Comparison of ENCODE assay signal across 9 cellular contexts in genomic region chr3:46883252-46884185, GRCh38. TPM values are rescaled to one million over a fixed set of nuclear protein-coding genes. Genes with fewer than 3 reads are reported as not detected.
A peak's percentile ranks its signal among the peaks of the same experiment; 100 is the strongest.
DNase-seq lines count a peak whose midpoint lies in the region; ATAC-seq and TF ChIP-seq lines count a peak whose summit lies in the region.
"Had no signal": no experiment of that assay in that cellular context is flagged by ENCODE, and none has a peak within 500 bp of the region (broad histone marks: within the 10 kb centered on the region; RNA-seq: fewer than 3 reads in every experiment).

No MANE protein-coding gene starts in this region.

- DNase-seq in GM10266 (ENCODE audit: extremely low spot score) (peak; percentile 69), foreskin keratinocyte (no peak), prostate gland (ENCODE audit: low spot score) (no peak), middle frontal gyrus (ENCODE audit: extremely low spot score, low spot score) (no peak), NCI-H446 (lab: John Stamatoyannopoulos, UW) (no peak)
- no peak for DNase-seq in activated CD4-positive, alpha-beta T cell treated with anti-CD3 and anti-CD28 coated beads, Interleukin-2, amount 50 U/mL, for 4 hours

- H3K4me1 ChIP-seq in foreskin keratinocyte (no peaks in the 10 kb centered on the region), prostate gland (replicated peaks) (no peaks in the 10 kb centered on the region)

- no peaks in the 10 kb centered on the region for H3K36me3 ChIP-seq in prostate gland

- no peak for TF ChIP-seq POLR2A in prostate gland (IDR thresholded peaks at IDR 0.05)

- 20% methylated on average over 18 of the region's 66 CpGs for WGBS in prostate gland

- no peak overlapping the region for H3K27ac ChIP-seq in foreskin keratinocyte
- no peak overlapping the region for H3K27ac ChIP-seq in prostate gland
- H3K27ac ChIP-seq: epithelial cell of prostate had no signal

- TF ChIP-seq CTCF in GM10266 (IDR thresholded peaks at IDR 0.05; ENCODE audit: control insufficient read depth, insufficient read depth, low read depth, missing control alignments) (no peak), foreskin keratinocyte (conservative IDR thresholded peaks at IDR 0.05) (no peak), prostate gland (IDR thresholded peaks at IDR 0.05) (no peak)

- H3K9me3 ChIP-seq in prostate gland: no peaks in the 10 kb centered on the region

- intact Hi-C loops in prostate gland (cut with DNase I): no loop called here

- ATAC-seq in SK-N-SH treated with all-trans-retinoic acid at 6 μM for 48 hours: peak; percentile 53
- ATAC-seq in foreskin keratinocyte: peak; percentile 41
- ATAC-seq in HG03039 (IDR thresholded peaks at IDR 0.05; ENCODE audit: unreplicated experiment): no peak

- H3K4me3 ChIP-seq in prostate gland: peak overlapping the region; percentile 42

- peaks cover 84% of the 10 kb centered on the region for H3K27me3 ChIP-seq in foreskin keratinocyte
- H3K27me3 ChIP-seq in prostate gland (replicated peaks; ENCODE audit: insufficient read depth): peaks cover 5% of the 10 kb centered on the region

TF ChIP-seq in SK-N-SH treated with all-trans-retinoic acid at 6 μM for 48 hours, 23 proteins besides CTCF, POLR2A, EP300 and RAD21:
- no peak for TF ChIP-seq CSRNP3 (CRISPR knock-in tag; IDR thresholded peaks at IDR 0.05)
TF ChIP-seq in SK-N-SH treated with all-trans-retinoic acid at 6 μM for 48 hours: peak in this region for 0.

RNA-seq across cellular contexts. Expression of gene PTH1R, which starts 6.0 kb away (rescaled TPM):
- not detected in 2 replicates for total RNA-seq in foreskin keratinocyte
- polyA plus RNA-seq in foreskin keratinocyte: not detected in 2 replicates
- total RNA-seq in prostate gland: 10 to 100 TPM in 1 of 2 donors, 1 to 10 TPM in 1; 1.3 to 10.8 TPM

RNA-seq across cellular contexts. Expression of gene MYL3, which starts 20.3 kb away (rescaled TPM):
- total RNA-seq in foreskin keratinocyte (not detected in 2 replicates), prostate gland (1 to 10 TPM in 1 of 2 donors, not detected in 1; 1.9 TPM)
- not detected in 2 replicates for polyA plus RNA-seq in foreskin keratinocyte
